ENCODE assay signal across 11 cellular contexts in genomic region chr3:16059700-16060357, GRCh38.
A peak's percentile ranks its signal among the peaks of the same experiment; 100 is the strongest.
DNase-seq lines count a peak whose midpoint lies in the region; ATAC-seq, FAIRE-seq and TF ChIP-seq lines count a peak whose summit lies in the region.
"Had no signal": no experiment of that assay in that cellular context is flagged by ENCODE, and none has a peak within 500 bp of the region (broad histone marks: within the 10 kb centered on the region; RNA-seq: fewer than 3 reads in every experiment).

No MANE protein-coding gene starts in this region.

- no peak for ATAC-seq in HG02852 (IDR thresholded peaks at IDR 0.05; ENCODE audit: unreplicated experiment)
- no peak for ATAC-seq in stimulated activated memory B cell treated with anti-CD40 and anti-IgM and Interleukin-4, amounts not matched to agents 10 μg/mL and 1 μg/mL and 100 μg/mL, for 72 hours

- TSS peak; percentile 79 for BruUV-seq in endothelial cell of umbilical vein (replicated peaks; lab: Mats Ljungman, UMichigan)

- H3K27ac Mint-ChIP-seq in stimulated activated memory B cell treated with anti-CD40 and anti-IgM and Interleukin-4, amounts not matched to agents 10 μg/mL and 1 μg/mL and 100 μg/mL, for 72 hours, result no peak overlapping the region
- H3K27ac Mint-ChIP-seq: CD4-positive, CD25-positive, alpha-beta regulatory T cell had no signal

- peaks cover 21% of the 10 kb centered on the region for H3K27me3 Mint-ChIP-seq in stimulated activated memory B cell treated with anti-CD40 and anti-IgM and Interleukin-4, amounts not matched to agents 10 μg/mL and 1 μg/mL and 100 μg/mL, for 72 hours

- intact Hi-C loops in endothelial cell of umbilical vein (cut with micrococcal nuclease) (loop anchor here (1.0 to 5.0 kb wide), 12 partner anchors 9 to 1918 kb away; partner anchors contain the start of genes ANKRD28 and GALNT15), thyroid gland (cut with DNase I) (no loop called here)

- H2AFZ ChIP-seq in endothelial cell of umbilical vein (ENCODE audit: low read depth, low read length), result no peak overlapping the region

- H3K27ac ChIP-seq in SJCRH30 (peak overlapping the region; percentile 60), endothelial cell of umbilical vein (ENCODE audit: insufficient read depth, low read depth, low read length) (peak overlapping the region; percentile 94), muscle layer of colon (ENCODE audit: low read depth, low read length) (peak overlapping the region; percentile 32), thyroid gland (peak overlapping the region; percentile 61 to 83 (median 76))
- H3K27ac ChIP-seq: KMS-11 had no signal

- no peaks in the 10 kb centered on the region for H4K20me1 ChIP-seq in endothelial cell of umbilical vein (replicated peaks; ENCODE audit: control insufficient read depth, extremely low read depth, insufficient read depth, low read length)

- no peaks in the 10 kb centered on the region for H3K9me3 Mint-ChIP-seq in stimulated activated memory B cell treated with anti-CD40 and anti-IgM and Interleukin-4, amounts not matched to agents 10 μg/mL and 1 μg/mL and 100 μg/mL, for 72 hours
- H3K9me3 Mint-ChIP-seq: CD4-positive, CD25-positive, alpha-beta regulatory T cell had no signal

- no peak for DNase-seq in SJCRH30
- DNase-seq in endothelial cell of umbilical vein (ENCODE audit: low read depth, low spot score), result no peak
- no peak for DNase-seq in thyroid gland
- no peak for DNase-seq in anterior cingulate cortex (lab: John Stamatoyannopoulos, UW)
- DNase-seq in SW480 (ENCODE audit: low spot score), result no peak
- DNase-seq: activated T-cell treated with anti-CD3 and anti-CD28 coated beads for 4 hours; CD4-positive, CD25-positive, alpha-beta regulatory T cell had no signal

- H3K4me1 ChIP-seq in SJCRH30 (peaks cover 22% of the 10 kb centered on the region), endothelial cell of umbilical vein (ENCODE audit: control insufficient read depth, extremely low read depth, insufficient read depth, low read length) (peaks cover 57% of the 10 kb centered on the region), muscle layer of colon (ENCODE audit: insufficient read depth, low read length) (peaks cover 12% of the 10 kb centered on the region), thyroid gland (peaks cover 4 to 37% of the 10 kb centered on the region in 2 donors)

- TF ChIP-seq CTCF in endothelial cell of umbilical vein (IDR thresholded peaks at IDR 0.05; ENCODE audit: extremely low read depth in 1 of 2, insufficient read depth in 1 of 2, low read depth in 1 of 2, low read length in 2 of 2) (no peak), thyroid gland (IDR thresholded peaks at IDR 0.05) (no peak)

- FAIRE-seq in endothelial cell of umbilical vein (lab: Jason Lieb, UNC), result no peak

- peak overlapping the region; percentile 71 for H3K9ac ChIP-seq in endothelial cell of umbilical vein (replicated peaks; ENCODE audit: extremely low read depth, insufficient read depth, low read length)
- no peak overlapping the region for H3K9ac ChIP-seq in muscle layer of colon (ENCODE audit: low read length)
- H3K9ac ChIP-seq: KMS-11 had no signal

- no peaks in the 10 kb centered on the region for H3K9me3 ChIP-seq in SJCRH30 (replicated peaks)
- H3K9me3 ChIP-seq in endothelial cell of umbilical vein (replicated peaks; ENCODE audit: control insufficient read depth, insufficient read depth, low read length), result no peaks in the 10 kb centered on the region
- H3K9me3 ChIP-seq in muscle layer of colon (ENCODE audit: low read length), result no peaks in the 10 kb centered on the region
- H3K9me3 ChIP-seq in thyroid gland, result no peaks in the 10 kb centered on the region

- POLR2A ChIA-PET in endothelial cell of umbilical vein (lab: Charles Lee), result interaction anchor here (0.6 to 2.3 kb wide), 5 partner anchors 9 to 258 kb away, joined by 3 to 12 read pairs (median 5); partner anchors contain the start of gene GALNT15

- CTCF ChIA-PET in endothelial cell of umbilical vein (lab: Charles Lee), result interaction anchor here (0.7 to 5.0 kb wide), 14 partner anchors 9 to 119 kb away, joined by 3 to 90 read pairs (median 11); partner anchors contain the start of gene GALNT15

- no peak overlapping the region for H3K4me3 ChIP-seq in SJCRH30
- no peak overlapping the region for H3K4me3 ChIP-seq in endothelial cell of umbilical vein (replicated peaks in 1 of 3; ENCODE audit: insufficient read depth in 1 of 3, low read depth in 1 of 3, low read length in 3 of 3)
- no peak overlapping the region for H3K4me3 ChIP-seq in muscle layer of colon (ENCODE audit: low read depth in 1 of 2, low read length in 2 of 2)
- H3K4me3 ChIP-seq in thyroid gland (replicated peaks in 1 of 3), result no peak overlapping the region

- H3K4me3 Mint-ChIP-seq in stimulated activated memory B cell treated with anti-CD40 and anti-IgM and Interleukin-4, amounts not matched to agents 10 μg/mL and 1 μg/mL and 100 μg/mL, for 72 hours, result no peak overlapping the region
- H3K4me3 Mint-ChIP-seq: CD4-positive, CD25-positive, alpha-beta regulatory T cell had no signal

- dilution Hi-C loops in endothelial cell of umbilical vein (cut with MboI; ENCODE audit: extremely low pct_ligation_motif_present, low sequenced_read_pairs), result loop anchor here (25.0 kb wide), 1 partner anchor 423 kb away; no protein-coding TSS in a partner anchor

- no peaks in the 10 kb centered on the region for H3K9me1 ChIP-seq in endothelial cell of umbilical vein (replicated peaks; ENCODE audit: control insufficient read depth, extremely low read depth, insufficient read depth, low read length)

- no peaks in the 10 kb centered on the region for H3K4me1 Mint-ChIP-seq in stimulated activated memory B cell treated with anti-CD40 and anti-IgM and Interleukin-4, amounts not matched to agents 10 μg/mL and 1 μg/mL and 100 μg/mL, for 72 hours
- H3K4me1 Mint-ChIP-seq: CD4-positive, CD25-positive, alpha-beta regulatory T cell had no signal

- H3K36me3 ChIP-seq in SJCRH30, result no peaks in the 10 kb centered on the region
- H3K36me3 ChIP-seq in endothelial cell of umbilical vein (ENCODE audit: control insufficient read depth in 2 of 2, extremely low read depth in 1 of 2, insufficient read depth in 2 of 2, low read length in 2 of 2), result no peaks in the 10 kb centered on the region
- H3K36me3 ChIP-seq in muscle layer of colon (ENCODE audit: insufficient read depth, low read length), result no peaks in the 10 kb centered on the region
- H3K36me3 ChIP-seq in thyroid gland, result no peaks in the 10 kb centered on the region

- TF ChIP-seq POLR2A in endothelial cell of umbilical vein (IDR thresholded peaks at IDR 0.05; ENCODE audit: low read depth, low read length) (no peak), thyroid gland (IDR thresholded peaks at IDR 0.05) (no peak)

- peaks cover 5% of the 10 kb centered on the region for H3K36me3 Mint-ChIP-seq in stimulated activated memory B cell treated with anti-CD40 and anti-IgM and Interleukin-4, amounts not matched to agents 10 μg/mL and 1 μg/mL and 100 μg/mL, for 72 hours
- H3K36me3 Mint-ChIP-seq: CD4-positive, CD25-positive, alpha-beta regulatory T cell had no signal

- 76 to 86% methylated on average over 3 of the region's 3 CpGs for WGBS in thyroid gland, 2 donors

- H3K27me3 ChIP-seq in SJCRH30, result no peaks in the 10 kb centered on the region
- no peaks in the 10 kb centered on the region for H3K27me3 ChIP-seq in endothelial cell of umbilical vein (ENCODE audit: control insufficient read depth in 2 of 2, insufficient read depth in 2 of 2, low read length in 2 of 2)
- no peaks in the 10 kb centered on the region for H3K27me3 ChIP-seq in muscle layer of colon (ENCODE audit: control insufficient read depth in 1 of 2, insufficient read depth in 2 of 2, low read length in 2 of 2)
- no peaks in the 10 kb centered on the region for H3K27me3 ChIP-seq in thyroid gland

- peak overlapping the region; percentile 32 for H3K4me2 ChIP-seq in endothelial cell of umbilical vein (ENCODE audit: insufficient read depth, low read length)
- H3K4me2 ChIP-seq: KMS-11 had no signal

- no peaks in the 10 kb centered on the region for H3K79me2 ChIP-seq in endothelial cell of umbilical vein (ENCODE audit: control insufficient read depth, insufficient read depth, low read length)

TF ChIP-seq in endothelial cell of umbilical vein, 7 proteins besides CTCF, POLR2A, EP300 and RAD21:
- TF ChIP-seq FOS (IDR thresholded peaks at IDR 0.05; ENCODE audit: borderline replicate concordance, insufficient read depth, low read length), result no peak
- TF ChIP-seq JUN (IDR thresholded peaks at IDR 0.05; ENCODE audit: borderline replicate concordance, insufficient read depth, insufficient read length, low read depth), result no peak
- no peak for TF ChIP-seq MAX (IDR thresholded peaks at IDR 0.05; ENCODE audit: insufficient read depth, insufficient read length)
- TF ChIP-seq GATA2 (IDR thresholded peaks at IDR 0.05; ENCODE audit: insufficient read depth, insufficient read length, low read depth, low read length), result no peak
- no peak for TF ChIP-seq MYC (IDR thresholded peaks at IDR 0.05; ENCODE audit: low read depth, low read length)
- TF ChIP-seq POLR2AphosphoS5 (IDR thresholded peaks at IDR 0.05; ENCODE audit: insufficient read depth, low read depth, low read length), result no peak
- TF ChIP-seq EZH2 (IDR thresholded peaks at IDR 0.05; ENCODE audit: borderline replicate concordance, low read depth, low read length, severe bottlenecking), result no peak

Comparison
In these comparisons a context has a peak if more than half of its experiments do, and no peak if none do; other contexts are left out.
1. H3K27ac ChIP-seq: peak in every context shown above with its lines; median percentile 94 in endothelial cell of umbilical vein; 76 in thyroid gland; 60 in SJCRH30; 32 in muscle layer of colon.